ENCODE assay signal across 25 cellular contexts in the genomic region with DNA sequence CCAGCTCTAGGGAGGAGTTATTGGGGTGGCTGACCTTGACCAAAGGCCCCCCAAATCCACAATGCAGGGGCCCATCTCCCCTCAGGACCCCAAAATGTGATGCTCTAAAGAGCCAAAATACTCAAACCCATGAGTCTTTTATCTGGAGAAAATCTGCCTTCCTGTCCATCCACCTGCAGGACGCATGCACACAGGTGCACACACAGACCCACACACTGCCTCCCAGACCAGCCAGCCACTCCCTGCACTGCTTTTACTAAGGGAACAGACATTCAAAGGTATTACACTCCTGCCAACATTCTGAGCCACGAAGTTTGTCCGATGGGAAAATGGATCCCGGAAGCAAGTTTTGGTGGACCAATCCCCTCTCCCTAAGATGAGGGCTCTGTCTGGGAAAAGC.
"Had no signal": no experiment of that assay in that cellular context is flagged by ENCODE, and none has a peak within 500 bp of the region (broad histone marks: within the 10 kb centered on the region; RNA-seq: fewer than 3 reads in every experiment).

No MANE protein-coding gene starts in this region.

- H3K27ac Mint-ChIP-seq: activated CD4-positive, alpha-beta T cell treated with anti-CD3 and anti-CD28 coated beads for 36 hours; activated naive CD8-positive, alpha-beta T cell; activated T-helper 2 cell treated with anti-CD3 and anti-CD28 coated beads, Interferon-gamma antibody, Interleukin-2, Interleukin-4, amounts not matched to agents 10 μg/mL and 5 μg/mL and 100 μg/mL, durations not matched to agents 14 hours and 24 hours and 36 hours; brain; effector memory CD8-positive, alpha-beta T cell; immature natural killer cell; nephron; stimulated activated memory B cell treated with anti-CD40 and anti-IgM and Interleukin-4, amounts not matched to agents 10 μg/mL and 1 μg/mL and 100 μg/mL, for 72 hours had no signal

- DNase-seq: activated CD4-positive, alpha-beta T cell treated with anti-CD3 and anti-CD28 coated beads for 36 hours; activated CD4-positive, CD25-positive, alpha-beta regulatory T cell; activated naive CD4-positive, alpha-beta T cell treated with Interleukin-2 at 50 U/mL for 16 hours; activated T-cell treated with anti-CD3 and anti-CD28 coated beads, Interleukin-2, amount 50 U/mL, for 48 hours; aorta; cerebellar nuclear complex; colonic mucosa; effector memory CD8-positive, alpha-beta T cell; foreskin fibroblast; hypothalamus; immature natural killer cell; kidney glomerular epithelial cell; lower lobe of right lung; mesenchymal stem cell; retina; stimulated activated CD4-positive, alpha-beta T cell treated with anti-CD3 and anti-CD28 coated beads, Interleukin-1b, Interleukin-23, amount 100 ng/mL, for 48 hours; stimulated activated CD4-positive, alpha-beta T cell treated with anti-CD3 and anti-CD28 coated beads, Interleukin-4, amount 100 ng/mL, for 4 hours; stimulated activated CD8-positive, alpha-beta memory T cell treated with anti-CD3 and anti-CD28 coated beads, Interleukin-4, amount 100 ng/mL, for 48 hours; stomach; thyroid gland had no signal

- H3K4me3 Mint-ChIP-seq: activated CD4-positive, alpha-beta T cell treated with anti-CD3 and anti-CD28 coated beads for 36 hours; activated naive CD8-positive, alpha-beta T cell; brain; effector memory CD8-positive, alpha-beta T cell; immature natural killer cell; nephron; stimulated activated memory B cell treated with anti-CD40 and anti-IgM and Interleukin-4, amounts not matched to agents 10 μg/mL and 1 μg/mL and 100 μg/mL, for 72 hours had no signal

- H3K27me3 Mint-ChIP-seq: activated CD4-positive, alpha-beta T cell treated with anti-CD3 and anti-CD28 coated beads for 36 hours; activated naive CD8-positive, alpha-beta T cell had no signal

- H3K9me3 Mint-ChIP-seq: activated T-helper 2 cell treated with anti-CD3 and anti-CD28 coated beads, Interferon-gamma antibody, Interleukin-2, Interleukin-4, amounts not matched to agents 10 μg/mL and 5 μg/mL and 100 μg/mL, durations not matched to agents 14 hours and 24 hours and 36 hours; brain; effector memory CD8-positive, alpha-beta T cell; immature natural killer cell; nephron; stimulated activated memory B cell treated with anti-CD40 and anti-IgM and Interleukin-4, amounts not matched to agents 10 μg/mL and 1 μg/mL and 100 μg/mL, for 72 hours had no signal

- H3K4me1 Mint-ChIP-seq: activated CD4-positive, alpha-beta T cell treated with anti-CD3 and anti-CD28 coated beads for 36 hours; brain; immature natural killer cell; nephron; stimulated activated memory B cell treated with anti-CD40 and anti-IgM and Interleukin-4, amounts not matched to agents 10 μg/mL and 1 μg/mL and 100 μg/mL, for 72 hours had no signal

- H3K36me3 Mint-ChIP-seq: activated naive CD8-positive, alpha-beta T cell; brain; immature natural killer cell; stimulated activated memory B cell treated with anti-CD40 and anti-IgM and Interleukin-4, amounts not matched to agents 10 μg/mL and 1 μg/mL and 100 μg/mL, for 72 hours had no signal
